In the genomic region with DNA sequence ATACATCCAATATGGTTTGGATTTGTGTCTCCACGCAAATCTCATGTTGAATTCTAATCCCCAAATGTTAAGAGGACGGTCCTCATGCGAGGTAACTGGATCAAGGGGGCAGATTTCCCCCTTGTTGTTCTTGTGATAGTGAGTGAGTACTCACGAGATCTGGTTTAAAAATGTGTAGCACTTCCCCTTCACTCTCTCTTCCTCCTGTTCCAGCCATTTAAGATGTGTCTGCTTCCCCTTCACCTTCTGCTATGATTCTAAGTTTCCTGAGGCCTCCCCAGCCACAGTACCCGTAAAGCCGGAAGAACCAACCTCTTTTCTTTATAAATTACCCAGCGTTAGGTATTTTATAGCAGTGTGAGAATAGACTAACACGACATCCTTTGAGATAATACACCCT, we compare ENCODE assay signal across 21 cellular contexts.
A peak's percentile ranks its signal among the peaks of the same experiment; 100 is the strongest.
DNase-seq lines count a peak whose midpoint lies in the region.
"Had no signal": no experiment of that assay in that cellular context is flagged by ENCODE, and none has a peak within 500 bp of the region (broad histone marks: within the 10 kb centered on the region; RNA-seq: fewer than 3 reads in every experiment).

No MANE protein-coding gene starts in this region.

- DNase-seq in NCI-H82 (lab: John Stamatoyannopoulos, UW) = peak; percentile 51
- DNase-seq in NCI-H82 treated with DMSO at 0.1 percent for 48 hours (lab: John Stamatoyannopoulos, UW; ENCODE audit: unreplicated experiment) = no peak
- DNase-seq in NOMO-1 treated with dmso at 0.1 percent for 144 hours (lab: John Stamatoyannopoulos, UW; ENCODE audit: unreplicated experiment) = peak; percentile 39
- DNase-seq in medulla oblongata (ENCODE audit: extremely low spot score) = peak; percentile 14
- DNase-seq in activated naive CD4-positive, alpha-beta T cell treated with anti-CD3 and anti-CD28 coated beads, Interleukin-2, amount 50 U/mL, for 16 hours = no peak
- DNase-seq in NCI-H146 treated with DMSO at 0.1 percent for 48 hours (lab: John Stamatoyannopoulos, UW; ENCODE audit: unreplicated experiment) = no peak
- no peak for DNase-seq in activated CD4-positive, alpha-beta T cell treated with anti-CD3 and anti-CD28 coated beads for 48 hours
- no peak for DNase-seq in NCI-H2107 (lab: John Stamatoyannopoulos, UW)
- DNase-seq: 8988T, ACHN, Calu3, DMS79 treated with DMSO at 0.1 percent for 48 hours, GM23248, H7, MG63, NCI-H1092 treated with DMSO at 0.1 percent for 48 hours, NCI-H1436, NCI-H187 treated with DMSO at 0.1 percent for 48 hours, NCI-H446, NCI-H524 treated with DMSO at 0.1 percent for 48 hours, NCI-H774 had no signal

Comparison
In these comparisons a context has a peak if more than half of its experiments do, and no peak if none do; other contexts are left out.
1. DNase-seq: peak in NCI-H82 (single experiment), NOMO-1 treated with dmso at 0.1 percent for 144 hours (single experiment) and medulla oblongata (single experiment); none in NCI-H82 treated with DMSO at 0.1 percent for 48 hours (single experiment), activated naive CD4-positive, alpha-beta T cell treated with anti-CD3 and anti-CD28 coated beads, Interleukin-2, amount 50 U/mL, for 16 hours (single experiment), NCI-H146 treated with DMSO at 0.1 percent for 48 hours (single experiment), activated CD4-positive, alpha-beta T cell treated with anti-CD3 and anti-CD28 coated beads for 48 hours (single experiment) and NCI-H2107 (single experiment).